In the genomic region with DNA sequence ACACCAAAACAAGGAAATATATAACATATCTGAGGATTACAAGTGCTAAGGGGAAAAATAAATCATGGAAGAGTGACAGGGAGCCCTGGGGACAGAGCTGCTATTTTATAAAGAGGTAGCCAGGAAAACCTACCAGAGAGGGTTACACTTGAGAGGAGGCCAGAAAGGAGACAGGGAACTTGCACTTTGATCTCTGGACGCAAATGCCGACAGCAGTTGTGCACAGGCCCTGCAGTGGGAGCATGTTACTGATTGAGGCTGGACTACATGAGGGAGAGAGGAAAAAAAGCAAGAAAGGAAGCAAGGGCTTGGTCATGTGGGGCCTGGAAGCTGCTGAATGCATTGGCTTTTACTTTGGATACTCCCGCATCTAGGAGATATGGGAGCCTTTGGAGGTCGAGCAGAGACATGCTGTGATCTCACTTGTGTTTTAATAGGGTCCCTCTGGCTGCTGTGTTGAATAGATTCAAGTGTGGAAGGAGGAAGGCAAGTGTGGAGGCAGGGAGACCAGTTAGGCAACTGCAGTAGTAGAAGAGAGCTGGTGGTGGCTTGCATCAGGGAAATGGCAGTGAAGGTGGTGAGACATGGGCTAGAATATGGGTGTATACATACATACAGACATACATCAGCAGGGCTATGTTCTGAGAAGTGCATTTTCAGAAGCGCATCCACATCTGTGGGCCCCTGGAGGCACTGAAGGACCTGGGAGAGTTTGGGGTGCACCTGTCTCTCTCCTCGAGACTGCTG, we compare ENCODE assay signal across 19 cellular contexts. TPM values are rescaled to one million over a fixed set of nuclear protein-coding genes. Genes with fewer than 3 reads are reported as not detected.
DNase-seq lines count a peak whose midpoint lies in the region; ATAC-seq, FAIRE-seq and TF ChIP-seq lines count a peak whose summit lies in the region.
"Had no signal": no experiment of that assay in that cellular context is flagged by ENCODE, and none has a peak within 500 bp of the region (broad histone marks: within the 10 kb centered on the region; RNA-seq: fewer than 3 reads in every experiment).

No MANE protein-coding gene starts in this region.

- no peak overlapping the region for H3K27ac Mint-ChIP-seq in activated CD4-positive, alpha-beta T cell treated with anti-CD3 and anti-CD28 coated beads, Interleukin-2, amount 10 ng/mL, durations not matched to agents 24 days and 14 days
- H3K27ac Mint-ChIP-seq: activated CD4-positive, alpha-beta memory T cell treated with anti-CD3 and anti-CD28 coated beads for 36 hours; activated T-helper 1 cell treated with anti-CD3 and anti-CD28 coated beads, Interleukin-12 subunit alpha, Interleukin-12 subunit beta, Interleukin-2, Interleukin-4 antibody, amounts not matched to agents 30 ng/mL and 10 ng/mL and 1 ng/mL, durations not matched to agents 14 hours and 24 hours and 36 hours; stimulated activated naive CD8-positive, alpha-beta T cell treated with anti-CD3 and anti-CD28 coated beads, Interleukin-15, Interleukin-2, amounts not matched to agents 100 ng/mL and 50 ng/mL, for 24 hours had no signal

- H3K27me3 ChIP-seq in K562 (ENCODE audit: control insufficient read depth in 2 of 2, insufficient read depth in 2 of 2, low read length in 2 of 2): no peaks in the 10 kb centered on the region
- H3K27me3 ChIP-seq in mesenchymal stem cell (ENCODE audit: control insufficient read depth in 1 of 2, insufficient read depth in 1 of 2, low read length in 2 of 2): no peaks in the 10 kb centered on the region
- no peaks in the 10 kb centered on the region for H3K27me3 ChIP-seq in stomach smooth muscle (ENCODE audit: control insufficient read depth in 1 of 2, insufficient read depth in 2 of 2, low read length in 2 of 2)
- H3K27me3 ChIP-seq: SJSA1, spleen had no signal

- in situ Hi-C loops in K562 (cut with MboI): no loop called here

- TF ChIP-seq RAD21 in K562 (CRISPR knock-in tag; conservative IDR thresholded peaks at IDR 0.05 in 1 of 2, IDR thresholded peaks at IDR 0.05 in 1 of 2): no peak

- no TSS peak for BruUV-seq in K562 (replicated peaks; lab: Mats Ljungman, UMichigan)

- WGBS in K562 (ENCODE audit: insufficient coverage, low coverage, missing lambda C conversion rate): 81% methylated on average over 6 of the region's 6 CpGs
- WGBS in mesenchymal stem cell: 66% methylated on average over 6 of the region's 6 CpGs

- TF ChIP-seq CTCF in K562 (IDR thresholded peaks at IDR 0.05 in 2 of 3, conservative IDR thresholded peaks at IDR 0.05 in 1 of 3; ENCODE audit: insufficient read depth in 2 of 3, low read depth in 1 of 3, low read length in 3 of 3): no peak

- FAIRE-seq in K562 (lab: Jason Lieb, UNC): no peak

- H3K9me1 ChIP-seq in K562 (ENCODE audit: control insufficient read depth, insufficient read depth, low read length): no peaks in the 10 kb centered on the region

- DNase-seq in activated CD4-positive, alpha-beta T cell treated with anti-CD3 and anti-CD28 coated beads, Interleukin-2, amount 10 ng/mL, durations not matched to agents 24 days and 14 days: peak; percentile 48
- DNase-seq in activated CD4-positive, alpha-beta T cell treated with anti-CD3 and anti-CD28 coated beads, Interleukin-2, amount 50 U/mL, for 1 hour: no peak
- DNase-seq in K562 (ENCODE audit: extremely low read depth in 1 of 4, low spot score in 3 of 4) (no peak), mesenchymal stem cell (peak; percentile 22), SK-N-DZ (ENCODE audit: low spot score) (no peak)
- DNase-seq: activated CD4-positive, alpha-beta memory T cell treated with anti-CD3 and anti-CD28 coated beads for 36 hours; amygdala; CD4-positive, alpha-beta memory T cell; HCEC 1CT; hypothalamus; KG1; spleen had no signal

- peak overlapping the region in 1 of 2 experiments; percentile 71 for H3K14ac ChIP-seq in mesenchymal stem cell (ENCODE audit: low read length in 2 of 2)

- no peaks in the 10 kb centered on the region for H3K36me3 Mint-ChIP-seq in activated CD4-positive, alpha-beta T cell treated with anti-CD3 and anti-CD28 coated beads, Interleukin-2, amount 10 ng/mL, durations not matched to agents 24 days and 14 days (ENCODE audit: low read depth)
- H3K36me3 Mint-ChIP-seq: activated CD4-positive, alpha-beta memory T cell treated with anti-CD3 and anti-CD28 coated beads for 36 hours; CD4-positive, alpha-beta memory T cell had no signal

- peak overlapping the region; percentile 55 for H4K8ac ChIP-seq in mesenchymal stem cell (ENCODE audit: low read length)

- peak overlapping the region; percentile 65 for H2BK120ac ChIP-seq in mesenchymal stem cell (ENCODE audit: low read depth, low read length)

- H3K27ac ChIP-seq in K562 (ENCODE audit: extremely low read depth, low read depth, low read length) (no peak overlapping the region), mesenchymal stem cell (ENCODE audit: low read length, poor library complexity, severe bottlenecking) (peak overlapping the region; percentile 90), stomach smooth muscle (ENCODE audit: low read length) (peak overlapping the region; percentile 70)
- H3K27ac ChIP-seq: SJSA1, spleen had no signal

- H3K18ac ChIP-seq in mesenchymal stem cell (ENCODE audit: low read depth in 1 of 2, low read length in 2 of 2): peak overlapping the region; percentile 85 to 94

- H2BK15ac ChIP-seq in mesenchymal stem cell (ENCODE audit: low read depth, poor library complexity, severe bottlenecking): peak overlapping the region; percentile 6

- no peak overlapping the region for H2AFZ ChIP-seq in K562 (ENCODE audit: low read depth, low read length)
- no peak overlapping the region for H2AFZ ChIP-seq in mesenchymal stem cell (ENCODE audit: low read depth, low read length)

- CTCF ChIA-PET in K562 (lab: Yijun Ruan, JAX; ENCODE audit: low intra/inter-chr PET ratio): no interaction called here

- H3K4me1 Mint-ChIP-seq in activated CD4-positive, alpha-beta T cell treated with anti-CD3 and anti-CD28 coated beads, Interleukin-2, amount 10 ng/mL, durations not matched to agents 24 days and 14 days: peaks cover 23% of the 10 kb centered on the region

- H3K9ac ChIP-seq in K562 (ENCODE audit: insufficient read depth in 1 of 2, low read depth in 2 of 2, low read length in 2 of 2) (no peak overlapping the region), mesenchymal stem cell (ENCODE audit: low read length) (no peak overlapping the region), stomach smooth muscle (ENCODE audit: low read length in 2 of 2) (peak overlapping the region in 1 of 2 donors; percentile 5)

- H2BK5ac ChIP-seq in mesenchymal stem cell (ENCODE audit: low read depth, low read length, poor library complexity, severe bottlenecking): peak overlapping the region; percentile 57

- H4K20me1 ChIP-seq in K562 (replicated peaks; ENCODE audit: control insufficient read depth, insufficient read depth, low read length): 0 out of 2 replicates have a peak, but pooled peaks cover 5% of the 10 kb centered on the region

- H3K4me2 ChIP-seq in K562 (ENCODE audit: insufficient read depth, low read length) (no peak overlapping the region), mesenchymal stem cell (ENCODE audit: low read length, poor library complexity, severe bottlenecking) (no peak overlapping the region)

- no peaks in the 10 kb centered on the region for H3K9me3 Mint-ChIP-seq in activated CD4-positive, alpha-beta T cell treated with anti-CD3 and anti-CD28 coated beads, Interleukin-2, amount 10 ng/mL, durations not matched to agents 24 days and 14 days
- H3K9me3 Mint-ChIP-seq: activated CD4-positive, alpha-beta memory T cell treated with anti-CD3 and anti-CD28 coated beads for 36 hours; activated T-helper 1 cell treated with anti-CD3 and anti-CD28 coated beads, Interleukin-12 subunit alpha, Interleukin-12 subunit beta, Interleukin-2, Interleukin-4 antibody, amounts not matched to agents 30 ng/mL and 10 ng/mL and 1 ng/mL, durations not matched to agents 14 hours and 24 hours and 36 hours; CD4-positive, alpha-beta memory T cell; stimulated activated naive CD8-positive, alpha-beta T cell treated with anti-CD3 and anti-CD28 coated beads, Interleukin-15, Interleukin-2, amounts not matched to agents 100 ng/mL and 50 ng/mL, for 24 hours had no signal

- intact Hi-C loops in activated CD4-positive, alpha-beta T cell treated with anti-CD3 and anti-CD28 coated beads, Interleukin-2, amount 10 ng/mL, durations not matched to agents 24 days and 14 days (cut with micrococcal nuclease): no loop called here
- intact Hi-C loops in K562 (cut with micrococcal nuclease): no loop called here

- H3K79me2 ChIP-seq in K562 (ENCODE audit: control insufficient read depth, insufficient read depth, low read length): no peaks in the 10 kb centered on the region

- H3K23ac ChIP-seq in mesenchymal stem cell (ENCODE audit: low read length in 2 of 2): no peak overlapping the region

- POLR2A ChIA-PET in K562 (lab: Yijun Ruan, JAX): no interaction called here

- H2AK5ac ChIP-seq in mesenchymal stem cell (ENCODE audit: low read length, severe bottlenecking): peak overlapping the region; percentile 82

- no peaks in the 10 kb centered on the region for H3K9me3 ChIP-seq in K562 (replicated peaks; ENCODE audit: control insufficient read depth, insufficient read depth, low read depth, low read length)
- no peaks in the 10 kb centered on the region for H3K9me3 ChIP-seq in mesenchymal stem cell (ENCODE audit: control insufficient read depth, low read length)
- H3K9me3 ChIP-seq in stomach smooth muscle (ENCODE audit: control insufficient read depth in 2 of 2, low read length in 2 of 2): no peaks in the 10 kb centered on the region
- H3K9me3 ChIP-seq: SJSA1, spleen had no signal

- H3K4me3 ChIP-seq in K562: no peak overlapping the region
- H3K4me3 ChIP-seq in mesenchymal stem cell (ENCODE audit: insufficient read depth in 1 of 2, low read depth in 1 of 2, low read length in 2 of 2): no peak overlapping the region
- H3K4me3 ChIP-seq in stomach smooth muscle (ENCODE audit: low read length in 2 of 2): no peak overlapping the region
- H3K4me3 ChIP-seq: SJSA1, spleen had no signal

- ATAC-seq in K562: no peak
- no peak for ATAC-seq in activated CD4-positive, CD25-positive, alpha-beta regulatory T cell treated with anti-CD3 and anti-CD28 coated beads, Interleukin-2, amount 50 U/mL, for 24 hours
- no peak for ATAC-seq in GM19452 (IDR thresholded peaks at IDR 0.05; ENCODE audit: unreplicated experiment)

- TF ChIP-seq POLR2A in K562 (conservative IDR thresholded peaks at IDR 0.05): no peak

- H3K27me3 Mint-ChIP-seq in activated CD4-positive, alpha-beta T cell treated with anti-CD3 and anti-CD28 coated beads, Interleukin-2, amount 10 ng/mL, durations not matched to agents 24 days and 14 days: no peaks in the 10 kb centered on the region
- H3K27me3 Mint-ChIP-seq: activated CD4-positive, alpha-beta memory T cell treated with anti-CD3 and anti-CD28 coated beads for 36 hours; CD4-positive, alpha-beta memory T cell; stimulated activated naive CD8-positive, alpha-beta T cell treated with anti-CD3 and anti-CD28 coated beads, Interleukin-15, Interleukin-2, amounts not matched to agents 100 ng/mL and 50 ng/mL, for 24 hours had no signal

- peak overlapping the region; percentile 73 to 88 for H3K4ac ChIP-seq in mesenchymal stem cell (ENCODE audit: low read depth in 1 of 2, low read length in 2 of 2)

- no peak overlapping the region for H3K4me3 Mint-ChIP-seq in activated CD4-positive, alpha-beta T cell treated with anti-CD3 and anti-CD28 coated beads, Interleukin-2, amount 10 ng/mL, durations not matched to agents 24 days and 14 days
- H3K4me3 Mint-ChIP-seq: activated CD4-positive, alpha-beta memory T cell treated with anti-CD3 and anti-CD28 coated beads for 36 hours; activated T-helper 1 cell treated with anti-CD3 and anti-CD28 coated beads, Interleukin-12 subunit alpha, Interleukin-12 subunit beta, Interleukin-2, Interleukin-4 antibody, amounts not matched to agents 30 ng/mL and 10 ng/mL and 1 ng/mL, durations not matched to agents 14 hours and 24 hours and 36 hours; CD4-positive, alpha-beta memory T cell; stimulated activated naive CD8-positive, alpha-beta T cell treated with anti-CD3 and anti-CD28 coated beads, Interleukin-15, Interleukin-2, amounts not matched to agents 100 ng/mL and 50 ng/mL, for 24 hours had no signal

- H4K91ac ChIP-seq in mesenchymal stem cell (ENCODE audit: low read length): peak overlapping the region; percentile 44

- TF ChIP-seq EP300 in K562 (IDR thresholded peaks at IDR 0.05; ENCODE audit: low read length): no peak

- peak overlapping the region; percentile 65 to 72 for H2BK12ac ChIP-seq in mesenchymal stem cell (ENCODE audit: low read length in 2 of 2)

- H3K79me1 ChIP-seq in mesenchymal stem cell (replicated peaks; ENCODE audit: low read length, poor library complexity, severe bottlenecking): peaks cover 9% of the 10 kb centered on the region

- H3K4me1 ChIP-seq in K562 (replicated peaks in 1 of 2; ENCODE audit: control insufficient read depth in 2 of 2, insufficient read depth in 2 of 2, low read length in 2 of 2) (no peaks in the 10 kb centered on the region), mesenchymal stem cell (ENCODE audit: control insufficient read depth, insufficient read depth, low read depth, low read length) (peaks cover 55% of the 10 kb centered on the region), stomach smooth muscle (ENCODE audit: control insufficient read depth, insufficient read depth, low read length) (peaks cover 62% of the 10 kb centered on the region)

- peaks cover 63% of the 10 kb centered on the region; the same call in 2 of the 3 replicates for H3K36me3 ChIP-seq in K562 (ENCODE audit: control insufficient read depth, insufficient read depth, low read length)
- H3K36me3 ChIP-seq in mesenchymal stem cell (ENCODE audit: control insufficient read depth in 1 of 2, insufficient read depth in 2 of 2, low read depth in 1 of 2, low read length in 2 of 2): peaks cover 0 to 19% of the 10 kb centered on the region in 2 experiments
- H3K36me3 ChIP-seq in stomach smooth muscle (ENCODE audit: control insufficient read depth in 2 of 2, insufficient read depth in 2 of 2, low read length in 2 of 2): peaks cover 0 to 7% of the 10 kb centered on the region in 2 donors
- H3K36me3 ChIP-seq: SJSA1 had no signal

RNA-seq across cellular contexts. Expression of a gene that starts 26.2 kb away (rescaled TPM):
- total RNA-seq in activated CD4-positive, alpha-beta T cell treated with anti-CD3 and anti-CD28 coated beads, Interleukin-2, amount 10 ng/mL, durations not matched to agents 24 days and 14 days: 1.2 and 1.3 TPM in 2 replicates
- total RNA-seq in K562 (2011; cell fraction: chromatin; rRNA removed; ENCODE audit: low replicate concordance): 30.4 and 31.9 TPM in 2 replicates
- total RNA-seq in K562 (2011; cell fraction: nucleolus; rRNA removed): 15.9 and 17.5 TPM in 2 replicates
- total RNA-seq in K562 (2011; cell fraction: nucleoplasm; rRNA removed): 20.6 and 29.6 TPM in 2 replicates
- total RNA-seq in K562 (2014; rRNA removed) (11.0 and 13.0 TPM in 2 replicates), K562 (2014; rRNA removed; fragmentation: Illumina TruSeq; extraction: Trizol) (9.9 and 11.9 TPM in 2 replicates), K562 (2015; rRNA removed; fragmentation: Illumina TruSeq; extraction: Trizol) (14.1 and 14.4 TPM in 2 replicates), K562 (2021) (12.6 and 13.1 TPM in 2 replicates)
- polyA plus RNA-seq in K562 (2011; rRNA removed) (4.9 and 8.1 TPM in 2 replicates), K562 (2014; fragmentation: Illumina TruSeq; extraction: Trizol) (13.6 and 16.7 TPM in 2 replicates), K562 (2014; fragmentation: Nextera tagmentation; extraction: Ambion mirVana) (1 to 10 TPM; 2.1 to 2.3 TPM), K562 (2014; rRNA removed) (9.7 and 10.0 TPM in 2 replicates)
- 3.5 and 6.6 TPM in 2 replicates for polyA plus RNA-seq in K562 (2011; cell fraction: cytosol; rRNA removed)
- 14.3 and 27.5 TPM in 2 replicates for polyA plus RNA-seq in K562 (2011; cell fraction: nucleus; rRNA removed)
- 8.7 and 10.6 TPM in 2 replicates for polyA plus RNA-seq in K562 (2012)
- 8.8 and 10.5 TPM in 2 replicates for polyA minus RNA-seq in K562 (2011; rRNA and poly(A)+ RNA removed)
- 4.8 and 6.0 TPM in 2 replicates for polyA minus RNA-seq in K562 (2011; cell fraction: cytosol; rRNA and poly(A)+ RNA removed)
- 21.9 and 22.3 TPM in 2 replicates for polyA minus RNA-seq in K562 (2011; cell fraction: nucleus; rRNA and poly(A)+ RNA removed)
- polyA plus RNA-seq in mesenchymal stem cell (2013, experiment 1 of 2): 2.6 TPM
- polyA plus RNA-seq in mesenchymal stem cell (2013, experiment 2 of 2): 2.8 TPM
- polyA plus RNA-seq in SK-N-DZ (2014; cell fraction: cytosol; rRNA removed): 3.1 and 3.7 TPM in 2 replicates
- polyA plus RNA-seq in SK-N-DZ (2014; cell fraction: nucleus; rRNA removed): 3.0 and 4.3 TPM in 2 replicates

RNA-seq across cellular contexts. Expression of a gene that starts 45.5 kb away (rescaled TPM):
- not detected in 2 replicates for total RNA-seq in activated CD4-positive, alpha-beta T cell treated with anti-CD3 and anti-CD28 coated beads, Interleukin-2, amount 10 ng/mL, durations not matched to agents 24 days and 14 days
- not detected in 2 replicates for total RNA-seq in K562 (2011; cell fraction: chromatin; rRNA removed; ENCODE audit: low replicate concordance)
- not detected in 2 replicates for total RNA-seq in K562 (2011; cell fraction: nucleolus; rRNA removed)
- not detected in 2 replicates for total RNA-seq in K562 (2011; cell fraction: nucleoplasm; rRNA removed)
- total RNA-seq in K562 (2014; rRNA removed) (not detected in 2 replicates), K562 (2014; rRNA removed; fragmentation: Illumina TruSeq; extraction: Trizol) (not detected in 2 replicates), K562 (2015; rRNA removed; fragmentation: Illumina TruSeq; extraction: Trizol) (0.04 TPM in 1 of 2 replicates, not detected in the other), K562 (2021) (0.11 and 0.27 TPM in 2 replicates)
- polyA plus RNA-seq in K562 (2011; rRNA removed) (not detected in 2 replicates), K562 (2014; fragmentation: Illumina TruSeq; extraction: Trizol) (not detected in 2 replicates), K562 (2014; fragmentation: Nextera tagmentation; extraction: Ambion mirVana) (not detected), K562 (2014; rRNA removed) (not detected in 2 replicates)
- not detected in 2 replicates for polyA plus RNA-seq in K562 (2011; cell fraction: cytosol; rRNA removed)
- polyA plus RNA-seq in K562 (2011; cell fraction: nucleus; rRNA removed): not detected in 2 replicates
- polyA plus RNA-seq in K562 (2012): 0.05 TPM in 1 of 2 replicates, not detected in the other
- not detected in 2 replicates for polyA minus RNA-seq in K562 (2011; rRNA and poly(A)+ RNA removed)
- not detected in 2 replicates for polyA minus RNA-seq in K562 (2011; cell fraction: cytosol; rRNA and poly(A)+ RNA removed)
- not detected in 2 replicates for polyA minus RNA-seq in K562 (2011; cell fraction: nucleus; rRNA and poly(A)+ RNA removed)
- polyA plus RNA-seq in mesenchymal stem cell (2013, experiment 1 of 2): 7.5 TPM
- polyA plus RNA-seq in mesenchymal stem cell (2013, experiment 2 of 2): 7.5 TPM
- not detected in 2 replicates for polyA plus RNA-seq in SK-N-DZ (2014; cell fraction: cytosol; rRNA removed)
- polyA plus RNA-seq in SK-N-DZ (2014; cell fraction: nucleus; rRNA removed): 0.22 TPM in 1 of 2 replicates, not detected in the other
- total RNA-seq: A172; activated CD4-positive, alpha-beta memory T cell treated with anti-CD3 and anti-CD28 coated beads for 36 hours had no signal

Comparison
In these comparisons a context has a peak if more than half of its experiments do, and no peak if none do; other contexts are left out.
1. DNase-seq: peak in activated CD4-positive, alpha-beta T cell treated with anti-CD3 and anti-CD28 coated beads, Interleukin-2, amount 10 ng/mL, durations not matched to agents 24 days and 14 days (single experiment) and mesenchymal stem cell (single experiment); none in activated CD4-positive, alpha-beta T cell treated with anti-CD3 and anti-CD28 coated beads, Interleukin-2, amount 50 U/mL, for 1 hour (single experiment), K562 (0 of 4) and SK-N-DZ (single experiment).